Comparison of ENCODE assay signal across 9 cellular contexts in the genomic region with DNA sequence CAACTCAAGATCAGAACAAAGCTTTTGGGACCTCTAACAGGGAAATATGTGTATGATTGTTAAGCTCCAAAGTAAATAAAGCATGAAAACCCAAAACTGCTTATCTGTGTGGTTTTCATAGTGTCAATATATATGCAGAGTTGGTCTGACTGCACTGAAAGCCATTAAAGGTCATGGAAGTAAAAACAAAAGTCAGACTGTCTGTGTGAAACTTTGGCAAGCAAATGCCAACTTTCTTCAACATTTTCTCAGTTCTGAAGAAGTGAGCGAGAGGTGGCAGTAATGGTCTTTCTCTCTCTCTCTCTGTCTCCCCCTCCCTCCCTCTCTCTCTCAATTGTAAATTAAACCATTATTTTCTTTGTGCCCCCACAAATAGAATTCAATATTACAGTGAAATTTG.
DNase-seq lines count a peak whose midpoint lies in the region; ATAC-seq and TF ChIP-seq lines count a peak whose summit lies in the region.
"Had no signal": no experiment of that assay in that cellular context is flagged by ENCODE, and none has a peak within 500 bp of the region (broad histone marks: within the 10 kb centered on the region; RNA-seq: fewer than 3 reads in every experiment).

No MANE protein-coding gene starts in this region.

- H3K9me3 ChIP-seq in HUES6 (ENCODE audit: control insufficient read depth, insufficient read depth, low read depth, low read length): no peaks in the 10 kb centered on the region

- H3K36me3 Mint-ChIP-seq in Calu3 (ENCODE audit: insufficient read depth, unreplicated experiment): no peaks in the 10 kb centered on the region

- H3K27ac ChIP-seq in HUES6 (ENCODE audit: low read depth, low read length): no peak overlapping the region

- CTCF ChIA-PET in Calu3 (lab: Charles Lee): no interaction called here

- H3K9me3 Mint-ChIP-seq in Calu3 (ENCODE audit: low read depth, unreplicated experiment): no peaks in the 10 kb centered on the region

- H3K4me3 ChIP-seq in HUES6 (ENCODE audit: low read depth, low read length) (peak overlapping the region; percentile 22; the same call in 1 of the 2 replicates), cardiac fibroblast (replicated peaks in 1 of 2; ENCODE audit: low read depth in 2 of 2, low read length in 2 of 2) (no peak overlapping the region)

- DNase-seq in ELR (ENCODE audit: low read depth) (peak; percentile 46), cardiac fibroblast (ENCODE audit: low read depth in 2 of 2) (peak; percentile 53 to 54), pulmonary artery endothelial cell (ENCODE audit: low read depth, low spot score) (peak; percentile 59), HK-2 (ENCODE audit: unreplicated experiment) (no peak), Calu3 (no peak), HT-29 (ENCODE audit: low spot score) (no peak)

- H3K4me1 ChIP-seq in HUES6 (ENCODE audit: control insufficient read depth, insufficient read depth, low read length): peaks cover 12% of the 10 kb centered on the region

- peaks cover 9% of the 10 kb centered on the region for H3K27me3 Mint-ChIP-seq in Calu3 (ENCODE audit: unreplicated experiment)

- H3K4me1 Mint-ChIP-seq in Calu3 (ENCODE audit: low read depth, unreplicated experiment): no peaks in the 10 kb centered on the region

- intact Hi-C loops in Calu3 (cut with micrococcal nuclease; ENCODE audit: unreplicated experiment): no loop called here

- TF ChIP-seq CTCF in cardiac fibroblast (IDR thresholded peaks at IDR 0.05; ENCODE audit: low read depth, low read length) (peak; percentile 20), Calu3 (IDR thresholded peaks at IDR 0.05; ENCODE audit: unreplicated experiment) (no peak)

- no peaks in the 10 kb centered on the region for H3K36me3 ChIP-seq in HUES6 (ENCODE audit: control insufficient read depth, insufficient read depth, low read length)

- H3K9ac ChIP-seq in HUES6 (ENCODE audit: low read length): no peak overlapping the region

- no peak overlapping the region for H3K4me3 Mint-ChIP-seq in Calu3 (ENCODE audit: low read depth, unreplicated experiment)

- H3K27ac Mint-ChIP-seq in Calu3 (ENCODE audit: unreplicated experiment): no peak overlapping the region

- no peaks in the 10 kb centered on the region for H3K27me3 ChIP-seq in HUES6 (ENCODE audit: control insufficient read depth, insufficient read depth, low read length)

- peak; percentile 30 for ATAC-seq in GM19468 (IDR thresholded peaks at IDR 0.05; ENCODE audit: extremely low read depth, unreplicated experiment)
- ATAC-seq: Panc1 had no signal

- no TSS peak for BruUV-seq in Calu3 (replicated peaks; lab: Mats Ljungman, UMichigan)

Comparison
In these comparisons a context has a peak if more than half of its experiments do, and no peak if none do; other contexts are left out.
1. DNase-seq: peak in ELR (single experiment), cardiac fibroblast (2 of 2) and pulmonary artery endothelial cell (single experiment); none in HK-2 (single experiment), Calu3 (single experiment) and HT-29 (single experiment).